In the genomic region with DNA sequence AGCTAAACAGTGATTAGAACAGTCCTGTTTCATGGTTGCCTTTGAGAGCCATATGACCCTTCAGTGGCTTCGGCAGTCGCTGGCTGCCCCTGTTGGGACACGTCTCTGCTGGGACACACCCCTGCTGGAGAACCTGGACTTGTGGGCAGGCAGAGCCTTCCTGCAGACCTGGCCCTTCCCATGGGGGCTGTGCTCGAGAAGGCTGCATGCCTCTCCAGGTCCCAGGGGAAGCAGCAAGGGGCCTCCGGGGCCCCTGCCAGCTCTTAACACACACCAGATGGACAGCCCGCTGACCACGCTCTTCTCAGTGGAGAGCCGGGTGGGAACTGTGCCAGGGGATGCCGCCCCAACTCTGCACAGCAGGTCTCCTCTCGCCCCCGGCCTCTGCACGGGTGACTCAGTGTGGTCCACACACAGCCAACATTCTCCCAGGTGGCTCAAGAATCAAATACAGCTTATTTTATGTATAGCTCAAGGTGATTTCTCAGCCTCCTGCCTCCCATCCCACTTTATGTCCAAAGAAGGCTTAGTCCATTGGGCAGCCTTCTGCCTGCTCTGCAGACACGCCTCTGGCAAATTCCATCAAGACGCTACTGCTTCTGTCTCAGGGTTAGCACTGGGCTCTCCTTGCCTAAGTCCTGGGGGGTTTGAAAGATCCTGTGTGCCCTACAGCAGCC, we compare ENCODE assay signal across 15 cellular contexts.
A peak's percentile ranks its signal among the peaks of the same experiment; 100 is the strongest.
DNase-seq lines count a peak whose midpoint lies in the region; ATAC-seq, FAIRE-seq and TF ChIP-seq lines count a peak whose summit lies in the region.
"Had no signal": no experiment of that assay in that cellular context is flagged by ENCODE, and none has a peak within 500 bp of the region (broad histone marks: within the 10 kb centered on the region; RNA-seq: fewer than 3 reads in every experiment).

No MANE protein-coding gene starts in this region.

- peak; percentile 61 for ATAC-seq in IMR-90 (ENCODE audit: low read depth)
- ATAC-seq in HG03520 (IDR thresholded peaks at IDR 0.05; ENCODE audit: unreplicated experiment) = no peak
- ATAC-seq in activated T-helper 17 cell treated with anti-CD3 and anti-CD28 coated beads, Interleukin-2, amount 50 U/mL, for 72 hours (replicated peaks) = no peak
- ATAC-seq: activated CD4-positive, alpha-beta T cell treated with anti-CD3 and anti-CD28 coated beads for 36 hours had no signal

- H3K79me1 ChIP-seq in IMR-90 (ENCODE audit: low read depth in 1 of 2, low read length in 2 of 2) = no peaks in the 10 kb centered on the region
- H3K79me1 ChIP-seq in mesenchymal stem cell (replicated peaks; ENCODE audit: low read length, poor library complexity, severe bottlenecking) = no peaks in the 10 kb centered on the region

- DNase-seq in AG09319 (ENCODE audit: extremely low read depth, low read depth) (peak; percentile 79), IMR-90 (peak; percentile 72), cerebellar cortex (ENCODE audit: low spot score) (peak; percentile 60), mesenchymal stem cell (peak; percentile 70), D721Med (ENCODE audit: insufficient read length, low spot score) (no peak)
- no peak for DNase-seq in activated naive CD4-positive, alpha-beta T cell treated with anti-CD3 and anti-CD28 coated beads, Interleukin-2, amount 10 ng/mL, durations not matched to agents 7 days and 5 days
- DNase-seq: activated CD4-positive, alpha-beta T cell treated with anti-CD3 and anti-CD28 coated beads for 36 hours; CD4-positive, alpha-beta T cell; KBM-7; NCI-H2171 treated with DMSO at 0.1 percent for 48 hours; occipital lobe; tibial artery had no signal

- no peak overlapping the region; the same call in 1 of the 2 replicates for H3K18ac ChIP-seq in IMR-90 (ENCODE audit: low read depth, low read length)
- peak overlapping the region; percentile 41 to 46 for H3K18ac ChIP-seq in mesenchymal stem cell (ENCODE audit: low read depth in 1 of 2, low read length in 2 of 2)

- H3K23ac ChIP-seq in IMR-90 (ENCODE audit: low read depth, low read length) (no peak overlapping the region), mesenchymal stem cell (ENCODE audit: low read length in 2 of 2) (no peak overlapping the region)

- no peak overlapping the region for H2BK15ac ChIP-seq in IMR-90 (ENCODE audit: low read depth, low read length)
- no peak overlapping the region for H2BK15ac ChIP-seq in mesenchymal stem cell (ENCODE audit: low read depth, poor library complexity, severe bottlenecking)

- H3K27me3 Mint-ChIP-seq in activated naive CD4-positive, alpha-beta T cell treated with anti-CD3 and anti-CD28 coated beads, Interleukin-2, amount 10 ng/mL, durations not matched to agents 7 days and 5 days = peaks cover 9% of the 10 kb centered on the region
- H3K27me3 Mint-ChIP-seq in activated T-helper 17 cell treated with anti-CD3 and anti-CD28 coated beads, Interleukin-2, amount 50 U/mL, for 72 hours = peaks cover 3% of the 10 kb centered on the region
- H3K27me3 Mint-ChIP-seq: activated CD4-positive, alpha-beta T cell treated with anti-CD3 and anti-CD28 coated beads for 36 hours had no signal

- peaks cover 16% of the 10 kb centered on the region for H3K4me1 ChIP-seq in IMR-90 (ENCODE audit: control insufficient read depth, insufficient read depth, low read length)
- H3K4me1 ChIP-seq in mesenchymal stem cell (ENCODE audit: control insufficient read depth, insufficient read depth, low read depth, low read length) = peaks cover 17% of the 10 kb centered on the region
- H3K4me1 ChIP-seq: tibial artery had no signal

- no peaks in the 10 kb centered on the region for H3K4me1 Mint-ChIP-seq in activated naive CD4-positive, alpha-beta T cell treated with anti-CD3 and anti-CD28 coated beads, Interleukin-2, amount 10 ng/mL, durations not matched to agents 7 days and 5 days
- H3K4me1 Mint-ChIP-seq in activated T-helper 17 cell treated with anti-CD3 and anti-CD28 coated beads, Interleukin-2, amount 50 U/mL, for 72 hours = no peaks in the 10 kb centered on the region
- H3K4me1 Mint-ChIP-seq: activated CD4-positive, alpha-beta T cell treated with anti-CD3 and anti-CD28 coated beads for 36 hours had no signal

- peaks cover 5% of the 10 kb centered on the region; the same call in 1 of the 2 replicates for H3K36me3 ChIP-seq in IMR-90 (ENCODE audit: control insufficient read depth, insufficient read depth, low read length)
- peaks cover 0 to 4% of the 10 kb centered on the region in 2 experiments for H3K36me3 ChIP-seq in mesenchymal stem cell (ENCODE audit: control insufficient read depth in 1 of 2, insufficient read depth in 2 of 2, low read depth in 1 of 2, low read length in 2 of 2)
- H3K36me3 ChIP-seq: tibial artery had no signal

- peak overlapping the region; percentile 23 to 29 for H2BK12ac ChIP-seq in mesenchymal stem cell (ENCODE audit: low read length in 2 of 2)

- CTCF ChIA-PET in IMR-90 (lab: Yijun Ruan, JAX) = interaction anchor here (0.6 kb wide), 1 partner anchor 214 kb away, joined by 7 read pairs; no protein-coding TSS in a partner anchor
- CTCF ChIA-PET in activated naive CD4-positive, alpha-beta T cell treated with anti-CD3 and anti-CD28 coated beads, Interleukin-2, amount 10 ng/mL, durations not matched to agents 7 days and 5 days (lab: Charles Lee) = no interaction called here

- TF ChIP-seq RAD21 in IMR-90 (IDR thresholded peaks at IDR 0.05; ENCODE audit: low read length) = no peak

- H2BK120ac ChIP-seq in IMR-90 (ENCODE audit: low read depth, low read length) (no peak overlapping the region), mesenchymal stem cell (ENCODE audit: low read depth, low read length) (peak overlapping the region; percentile 35)

- 27% methylated on average over 7 of the region's 14 CpGs; no CpG with 5 or more reads in 1 of the 2 experiments for WGBS in IMR-90 (ENCODE audit: extremely low coverage in 2 of 2, insufficient read length in 1 of 2), 2 experiments
- 34% methylated on average over 12 of the region's 14 CpGs for WGBS in mesenchymal stem cell

- H3K27ac ChIP-seq in IMR-90 (ENCODE audit: insufficient read depth, low read length) (no peak overlapping the region), mesenchymal stem cell (ENCODE audit: low read length, poor library complexity, severe bottlenecking) (no peak overlapping the region)
- H3K27ac ChIP-seq: tibial artery had no signal

- H3K27ac Mint-ChIP-seq in activated naive CD4-positive, alpha-beta T cell treated with anti-CD3 and anti-CD28 coated beads, Interleukin-2, amount 10 ng/mL, durations not matched to agents 7 days and 5 days = no peak overlapping the region
- H3K27ac Mint-ChIP-seq in activated T-helper 17 cell treated with anti-CD3 and anti-CD28 coated beads, Interleukin-2, amount 50 U/mL, for 72 hours = no peak overlapping the region
- H3K27ac Mint-ChIP-seq: activated CD4-positive, alpha-beta T cell treated with anti-CD3 and anti-CD28 coated beads for 36 hours; CD4-positive, alpha-beta T cell had no signal

- dilution Hi-C loops in IMR-90 (cut with HindIII; ENCODE audit: low sequenced_read_pairs, unreplicated experiment) = no loop called here

- H4K20me1 ChIP-seq in IMR-90 (ENCODE audit: insufficient read depth, low read length) = no peaks in the 10 kb centered on the region

- H3K4ac ChIP-seq in IMR-90 (ENCODE audit: low read depth, low read length) = no peak overlapping the region
- H3K4ac ChIP-seq in mesenchymal stem cell (ENCODE audit: low read depth in 1 of 2, low read length in 2 of 2) = peak overlapping the region in 1 of 2 experiments; percentile 14

- no peaks in the 10 kb centered on the region for H3K36me3 Mint-ChIP-seq in activated naive CD4-positive, alpha-beta T cell treated with anti-CD3 and anti-CD28 coated beads, Interleukin-2, amount 10 ng/mL, durations not matched to agents 7 days and 5 days
- no peaks in the 10 kb centered on the region for H3K36me3 Mint-ChIP-seq in activated T-helper 17 cell treated with anti-CD3 and anti-CD28 coated beads, Interleukin-2, amount 50 U/mL, for 72 hours (ENCODE audit: low read depth)

- H3K9me3 Mint-ChIP-seq in activated naive CD4-positive, alpha-beta T cell treated with anti-CD3 and anti-CD28 coated beads, Interleukin-2, amount 10 ng/mL, durations not matched to agents 7 days and 5 days = no peaks in the 10 kb centered on the region
- H3K9me3 Mint-ChIP-seq in activated T-helper 17 cell treated with anti-CD3 and anti-CD28 coated beads, Interleukin-2, amount 50 U/mL, for 72 hours = no peaks in the 10 kb centered on the region
- H3K9me3 Mint-ChIP-seq: CD4-positive, alpha-beta T cell had no signal

- H3K9ac ChIP-seq in IMR-90 (ENCODE audit: low read depth, low read length) = no peak overlapping the region
- peak overlapping the region; percentile 40 for H3K9ac ChIP-seq in mesenchymal stem cell (ENCODE audit: low read length)

- H2AK5ac ChIP-seq in IMR-90 (ENCODE audit: low read depth, low read length) (peak overlapping the region; percentile 18; the same call in 1 of the 2 replicates), mesenchymal stem cell (ENCODE audit: low read length, severe bottlenecking) (no peak overlapping the region)

- intact Hi-C loops in IMR-90 (cut with micrococcal nuclease) = no loop called here

- POLR2A ChIA-PET in IMR-90 (lab: Charles Lee; ENCODE audit: unreplicated experiment) = no interaction called here

- H4K8ac ChIP-seq in IMR-90 (ENCODE audit: low read depth in 2 of 2, low read length in 2 of 2) (no peak overlapping the region), mesenchymal stem cell (ENCODE audit: low read length) (peak overlapping the region; percentile 38)

- no peak overlapping the region for H2AFZ ChIP-seq in IMR-90 (replicated peaks; ENCODE audit: low read length, poor library complexity)
- H2AFZ ChIP-seq in mesenchymal stem cell (ENCODE audit: low read depth, low read length) = no peak overlapping the region

- no peak overlapping the region for H3K56ac ChIP-seq in IMR-90 (ENCODE audit: extremely low read depth, insufficient read depth, low read length)

- TF ChIP-seq CTCF in AG09319 (IDR thresholded peaks at IDR 0.05; ENCODE audit: low read depth, low read length) = no peak
- no peak for TF ChIP-seq CTCF in IMR-90 (conservative IDR thresholded peaks at IDR 0.05; ENCODE audit: low read depth, low read length)
- TF ChIP-seq CTCF in D721Med (IDR thresholded peaks at IDR 0.05; ENCODE audit: insufficient read depth, missing control alignments) = no peak

- BruUV-seq in IMR-90 (replicated peaks; lab: Mats Ljungman, UMichigan) = no TSS peak

- H3K27me3 ChIP-seq in IMR-90 (ENCODE audit: control insufficient read depth, insufficient read depth, low read length) (no peaks in the 10 kb centered on the region), mesenchymal stem cell (ENCODE audit: control insufficient read depth in 1 of 2, insufficient read depth in 1 of 2, low read length in 2 of 2) (peaks cover 8 to 22% of the 10 kb centered on the region in 2 experiments)

- no peak overlapping the region for H3K14ac ChIP-seq in IMR-90 (replicated peaks; ENCODE audit: low read depth, low read length)
- no peak overlapping the region for H3K14ac ChIP-seq in mesenchymal stem cell (ENCODE audit: low read length in 2 of 2)

- no peak overlapping the region for H2BK20ac ChIP-seq in IMR-90 (ENCODE audit: low read depth, low read length)

- in situ Hi-C loops in IMR-90 (cut with MboI; ENCODE audit: low sequenced_read_pairs) = no loop called here

- no peak for FAIRE-seq in D721Med (lab: Jason Lieb, UNC)
- FAIRE-seq: islet of Langerhans had no signal

- H4K5ac ChIP-seq in IMR-90 (ENCODE audit: low read depth, low read length) = no peak overlapping the region

- no peak overlapping the region for H3K4me3 Mint-ChIP-seq in activated naive CD4-positive, alpha-beta T cell treated with anti-CD3 and anti-CD28 coated beads, Interleukin-2, amount 10 ng/mL, durations not matched to agents 7 days and 5 days
- H3K4me3 Mint-ChIP-seq in activated T-helper 17 cell treated with anti-CD3 and anti-CD28 coated beads, Interleukin-2, amount 50 U/mL, for 72 hours = no peak overlapping the region
- H3K4me3 Mint-ChIP-seq: activated CD4-positive, alpha-beta T cell treated with anti-CD3 and anti-CD28 coated beads for 36 hours; CD4-positive, alpha-beta T cell had no signal

- H3K4me2 ChIP-seq in IMR-90 (ENCODE audit: low read depth, low read length) = no peak overlapping the region
- peak overlapping the region; percentile 1 for H3K4me2 ChIP-seq in mesenchymal stem cell (ENCODE audit: low read length, poor library complexity, severe bottlenecking)

- H4K91ac ChIP-seq in IMR-90 (ENCODE audit: insufficient read depth, low read depth, low read length) (no peak overlapping the region), mesenchymal stem cell (ENCODE audit: low read length) (peak overlapping the region; percentile 31)

- no peak overlapping the region for H2BK5ac ChIP-seq in IMR-90 (ENCODE audit: low read depth, low read length, poor library complexity, severe bottlenecking)
- H2BK5ac ChIP-seq in mesenchymal stem cell (ENCODE audit: low read depth, low read length, poor library complexity, severe bottlenecking) = no peak overlapping the region

- H3K4me3 ChIP-seq in IMR-90 (ENCODE audit: insufficient read depth, low read depth, low read length) (no peak overlapping the region), mesenchymal stem cell (ENCODE audit: insufficient read depth in 1 of 2, low read depth in 1 of 2, low read length in 2 of 2) (peak overlapping the region in 1 of 2 experiments; percentile 43)
- H3K4me3 ChIP-seq: tibial artery had no signal

- no peak overlapping the region for H2AK9ac ChIP-seq in IMR-90 (replicated peaks; ENCODE audit: low read depth, low read length, poor library complexity)

- TF ChIP-seq POLR2A in IMR-90 (IDR thresholded peaks at IDR 0.05; ENCODE audit: low read depth, low read length) = no peak

- H3K9me1 ChIP-seq in IMR-90 (ENCODE audit: insufficient read depth, low read length) = no peaks in the 10 kb centered on the region; the same call in none of the 2 replicates

- no peaks in the 10 kb centered on the region for H3K9me3 ChIP-seq in IMR-90 (ENCODE audit: control insufficient read depth, insufficient read depth, low read length)
- H3K9me3 ChIP-seq in mesenchymal stem cell (ENCODE audit: control insufficient read depth, low read length) = no peaks in the 10 kb centered on the region
- H3K9me3 ChIP-seq: tibial artery had no signal

Comparison
In these comparisons a context has a peak if more than half of its experiments do, and no peak if none do; other contexts are left out.
1. DNase-seq: peak in AG09319 (single experiment), IMR-90 (single experiment), cerebellar cortex (single experiment) and mesenchymal stem cell (single experiment); none in activated naive CD4-positive, alpha-beta T cell treated with anti-CD3 and anti-CD28 coated beads, Interleukin-2, amount 10 ng/mL, durations not matched to agents 7 days and 5 days (single experiment) and D721Med (single experiment).